ENCODE assay signal across 15 cellular contexts in the genomic region with DNA sequence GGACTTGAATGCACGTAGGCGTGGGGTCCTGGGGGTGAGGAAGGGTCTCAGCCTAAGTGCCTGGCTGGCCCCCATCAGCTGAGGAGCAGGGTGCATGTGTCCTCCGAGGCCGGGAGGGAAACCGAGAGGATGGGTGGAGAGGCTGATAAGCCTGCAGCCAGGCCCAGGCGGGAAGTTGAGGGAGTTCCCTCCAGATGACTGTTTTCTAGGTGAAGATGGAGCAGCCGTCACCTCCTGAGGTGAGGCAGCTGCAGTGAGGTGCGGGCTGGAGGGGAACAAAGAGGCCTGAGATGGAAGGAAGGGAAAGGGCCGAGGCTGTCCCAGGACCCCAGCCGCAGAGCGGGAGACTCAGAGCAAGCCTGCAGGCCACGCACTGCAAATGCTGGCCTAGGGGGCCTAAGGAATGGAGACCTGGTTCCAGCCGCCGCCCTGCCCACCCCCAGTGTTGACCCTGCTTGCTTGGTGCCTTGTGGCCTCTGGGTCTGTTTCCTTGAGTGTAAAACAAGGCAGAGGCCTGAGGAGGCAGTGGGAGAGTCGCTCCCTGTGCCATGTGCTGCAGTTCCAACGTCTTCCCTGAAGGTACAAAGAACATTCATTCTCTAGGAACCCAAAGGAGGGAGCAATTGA. TPM values are rescaled to one million over a fixed set of nuclear protein-coding genes. Genes with fewer than 3 reads are reported as not detected.
DNase-seq lines count a peak whose midpoint lies in the region; ATAC-seq and TF ChIP-seq lines count a peak whose summit lies in the region.
"Had no signal": no experiment of that assay in that cellular context is flagged by ENCODE, and none has a peak within 500 bp of the region (broad histone marks: within the 10 kb centered on the region; RNA-seq: fewer than 3 reads in every experiment).

No MANE protein-coding gene starts in this region.

- H3K27ac ChIP-seq in lung (ENCODE audit: low read depth in 1 of 2, low read length in 1 of 2) (peak overlapping the region; percentile 46 to 52), thyroid gland (peak overlapping the region in 2 of 3 donors; percentile 79 to 84)
- H3K27ac ChIP-seq: pancreas, SK-N-MC had no signal

- H3K4me1 ChIP-seq in lung (ENCODE audit: control insufficient read depth in 2 of 2, insufficient read depth in 2 of 2, low read length in 2 of 2): peaks cover 0 to 5% of the 10 kb centered on the region in 2 donors
- H3K4me1 ChIP-seq in thyroid gland: peaks cover 4 to 21% of the 10 kb centered on the region in 2 donors
- H3K4me1 ChIP-seq: pancreas had no signal

- DNase-seq in activated CD4-positive, alpha-beta T cell treated with anti-CD3 and anti-CD28 coated beads, Interleukin-2, amount 10 ng/mL, durations not matched to agents 7 days and 5 days: no peak
- no peak for DNase-seq in activated CD4-positive, alpha-beta T cell treated with anti-CD3 and anti-CD28 coated beads for 1 hour
- DNase-seq in chondrocyte (ENCODE audit: low spot score) (peak; percentile 61), lung (ENCODE audit: low spot score) (no peak), thyroid gland (no peak), NCI-H128 (lab: John Stamatoyannopoulos, UW; ENCODE audit: unreplicated experiment) (no peak)
- DNase-seq: activated gamma-delta T cell, foreskin fibroblast, H9, NCI-H510A treated with DMSO at 0.1 percent for 48 hours, pancreas had no signal

- peak overlapping the region; percentile 58 for H3K27ac Mint-ChIP-seq in activated CD4-positive, alpha-beta T cell treated with anti-CD3 and anti-CD28 coated beads, Interleukin-2, amount 10 ng/mL, durations not matched to agents 7 days and 5 days
- no peak overlapping the region for H3K27ac Mint-ChIP-seq in chondrocyte (ENCODE audit: unreplicated experiment)

- no peaks in the 10 kb centered on the region for H3K9me3 ChIP-seq in lung (ENCODE audit: control insufficient read depth in 2 of 2, insufficient read depth in 1 of 2, low read length in 1 of 2)
- H3K9me3 ChIP-seq in thyroid gland: no peaks in the 10 kb centered on the region
- H3K9me3 ChIP-seq: pancreas had no signal

- H3K4me3 ChIP-seq in lung (peak overlapping the region; percentile 72), thyroid gland (replicated peaks in 1 of 3) (peak overlapping the region in 1 of 3 donors; percentile 21)
- H3K4me3 ChIP-seq: SK-N-MC had no signal

- no peaks in the 10 kb centered on the region for H3K27me3 Mint-ChIP-seq in activated CD4-positive, alpha-beta T cell treated with anti-CD3 and anti-CD28 coated beads, Interleukin-2, amount 10 ng/mL, durations not matched to agents 7 days and 5 days
- H3K27me3 Mint-ChIP-seq in chondrocyte (ENCODE audit: low read depth): no peaks in the 10 kb centered on the region

- peaks cover 0 to 9% of the 10 kb centered on the region in 2 donors for H3K36me3 ChIP-seq in lung (ENCODE audit: control insufficient read depth in 2 of 2, insufficient read depth in 2 of 2, low read length in 2 of 2)
- no peaks in the 10 kb centered on the region for H3K36me3 ChIP-seq in thyroid gland
- H3K36me3 ChIP-seq: pancreas had no signal

- no peaks in the 10 kb centered on the region for H3K9me3 Mint-ChIP-seq in activated CD4-positive, alpha-beta T cell treated with anti-CD3 and anti-CD28 coated beads, Interleukin-2, amount 10 ng/mL, durations not matched to agents 7 days and 5 days
- H3K9me3 Mint-ChIP-seq in chondrocyte (ENCODE audit: low read depth): no peaks in the 10 kb centered on the region
- H3K9me3 Mint-ChIP-seq: H9 had no signal

- no peak overlapping the region for H3K4me3 Mint-ChIP-seq in activated CD4-positive, alpha-beta T cell treated with anti-CD3 and anti-CD28 coated beads, Interleukin-2, amount 10 ng/mL, durations not matched to agents 7 days and 5 days
- no peak overlapping the region for H3K4me3 Mint-ChIP-seq in chondrocyte (ENCODE audit: unreplicated experiment)
- H3K4me3 Mint-ChIP-seq: H9 had no signal

- peaks cover 11% of the 10 kb centered on the region for H3K36me3 Mint-ChIP-seq in activated CD4-positive, alpha-beta T cell treated with anti-CD3 and anti-CD28 coated beads, Interleukin-2, amount 10 ng/mL, durations not matched to agents 7 days and 5 days (ENCODE audit: low read depth)
- no peaks in the 10 kb centered on the region for H3K36me3 Mint-ChIP-seq in chondrocyte (ENCODE audit: low read depth)

- POLR2A ChIA-PET in activated CD4-positive, alpha-beta T cell treated with anti-CD3 and anti-CD28 coated beads, Interleukin-2, amount 10 ng/mL, durations not matched to agents 7 days and 5 days (lab: Charles Lee): no interaction called here

- no peaks in the 10 kb centered on the region for H3K27me3 ChIP-seq in lung (ENCODE audit: control insufficient read depth, insufficient read depth)
- H3K27me3 ChIP-seq in thyroid gland: no peaks in the 10 kb centered on the region
- H3K27me3 ChIP-seq: pancreas had no signal

- TF ChIP-seq CTCF in chondrocyte (IDR thresholded peaks at IDR 0.05) (no peak), lung (IDR thresholded peaks at IDR 0.05; ENCODE audit: control extremely low read depth, extremely low read depth) (no peak), thyroid gland (IDR thresholded peaks at IDR 0.05) (no peak)

- intact Hi-C loops in thyroid gland (cut with DNase I): no loop called here

- TF ChIP-seq POLR2A in thyroid gland (IDR thresholded peaks at IDR 0.05): no peak

- H3K4me1 Mint-ChIP-seq in activated CD4-positive, alpha-beta T cell treated with anti-CD3 and anti-CD28 coated beads, Interleukin-2, amount 10 ng/mL, durations not matched to agents 7 days and 5 days: peaks cover 48% of the 10 kb centered on the region
- H3K4me1 Mint-ChIP-seq in chondrocyte (ENCODE audit: low read depth): peaks cover 21% of the 10 kb centered on the region

- CTCF ChIA-PET in activated CD4-positive, alpha-beta T cell treated with anti-CD3 and anti-CD28 coated beads, Interleukin-2, amount 10 ng/mL, durations not matched to agents 7 days and 5 days (lab: Charles Lee): interaction anchor here (0.9 kb wide), 1 partner anchor 8 kb away, joined by 4 read pairs; no protein-coding TSS in a partner anchor

- ATAC-seq in lung (ENCODE audit: insufficient read depth, low FRiP score) (no peak), GM21528 (IDR thresholded peaks at IDR 0.05; ENCODE audit: low FRiP score, unreplicated experiment) (no peak), HG03159 (IDR thresholded peaks at IDR 0.05; ENCODE audit: unreplicated experiment) (no peak)
- ATAC-seq: pancreas had no signal

- WGBS in lung, 2 donors: 55 to 57% methylated on average over 16 of the region's 16 CpGs
- WGBS in thyroid gland, 2 donors: 67 to 86% methylated on average over 16 of the region's 16 CpGs

RNA-seq across cellular contexts. Expression of gene PECAM1, which starts 3.0 kb away (rescaled TPM):
- total RNA-seq in activated CD4-positive, alpha-beta T cell treated with anti-CD3 and anti-CD28 coated beads, Interleukin-2, amount 10 ng/mL, durations not matched to agents 7 days and 5 days: 10 to 100 TPM; 18.7 to 19.0 TPM
- total RNA-seq in chondrocyte: 0.15 to 0.34 TPM in 2 of 3 replicates, not detected in the other
- total RNA-seq in lung: 100 to 1,000 TPM; 222 to 502 TPM
- polyA plus RNA-seq in lung: 100 to 1,000 TPM in 1 of 2 donors, 10 to 100 TPM in 1; 82.5 to 141 TPM
- total RNA-seq in thyroid gland: 100 to 1,000 TPM in 2 of 4 donors, 10 to 100 TPM in 2; 59.1 to 184 (median 101) TPM
- total RNA-seq: A172 had no signal

Comparison
In these comparisons a context has a peak if more than half of its experiments do, and no peak if none do; other contexts are left out.
1. RNA of gene PECAM1, which starts 3.0 kb away (total RNA-seq): 222 to 502 TPM in lung, 59.1 to 184 TPM in thyroid gland and 18.7 to 19.0 TPM in activated CD4-positive, alpha-beta T cell treated with anti-CD3 and anti-CD28 coated beads, Interleukin-2, amount 10 ng/mL, durations not matched to agents 7 days and 5 days; 0.15 to 0.34 TPM in chondrocyte; every median in the first group is over 10 times any median in the second.